In the genomic region with DNA sequence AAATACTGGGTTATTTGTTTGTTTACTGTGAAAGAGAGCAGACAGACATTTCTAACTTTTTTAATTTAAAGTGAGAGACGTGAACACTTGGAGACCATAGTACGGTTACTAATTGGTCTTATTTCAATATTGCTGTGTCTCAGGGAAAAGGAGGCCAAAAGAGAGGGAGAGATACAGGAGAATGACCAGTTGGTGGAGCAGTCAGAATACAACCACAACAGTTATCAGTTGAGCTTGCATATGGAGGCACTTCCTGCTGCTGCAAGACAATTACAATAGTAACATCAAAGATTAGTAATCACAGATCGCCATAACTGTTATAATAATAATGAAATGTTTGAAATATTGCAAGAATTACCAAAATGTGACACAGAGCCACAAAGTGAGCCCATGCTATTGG, we compare ENCODE assay signal across 1 cellular context.
TF ChIP-seq lines count a peak whose summit lies in the region.

No MANE protein-coding gene starts in this region.

TF ChIP-seq in K562, 482 proteins besides CTCF, POLR2A, EP300 and RAD21 (continued from another document):
- TF ChIP-seq, protein P1, sequence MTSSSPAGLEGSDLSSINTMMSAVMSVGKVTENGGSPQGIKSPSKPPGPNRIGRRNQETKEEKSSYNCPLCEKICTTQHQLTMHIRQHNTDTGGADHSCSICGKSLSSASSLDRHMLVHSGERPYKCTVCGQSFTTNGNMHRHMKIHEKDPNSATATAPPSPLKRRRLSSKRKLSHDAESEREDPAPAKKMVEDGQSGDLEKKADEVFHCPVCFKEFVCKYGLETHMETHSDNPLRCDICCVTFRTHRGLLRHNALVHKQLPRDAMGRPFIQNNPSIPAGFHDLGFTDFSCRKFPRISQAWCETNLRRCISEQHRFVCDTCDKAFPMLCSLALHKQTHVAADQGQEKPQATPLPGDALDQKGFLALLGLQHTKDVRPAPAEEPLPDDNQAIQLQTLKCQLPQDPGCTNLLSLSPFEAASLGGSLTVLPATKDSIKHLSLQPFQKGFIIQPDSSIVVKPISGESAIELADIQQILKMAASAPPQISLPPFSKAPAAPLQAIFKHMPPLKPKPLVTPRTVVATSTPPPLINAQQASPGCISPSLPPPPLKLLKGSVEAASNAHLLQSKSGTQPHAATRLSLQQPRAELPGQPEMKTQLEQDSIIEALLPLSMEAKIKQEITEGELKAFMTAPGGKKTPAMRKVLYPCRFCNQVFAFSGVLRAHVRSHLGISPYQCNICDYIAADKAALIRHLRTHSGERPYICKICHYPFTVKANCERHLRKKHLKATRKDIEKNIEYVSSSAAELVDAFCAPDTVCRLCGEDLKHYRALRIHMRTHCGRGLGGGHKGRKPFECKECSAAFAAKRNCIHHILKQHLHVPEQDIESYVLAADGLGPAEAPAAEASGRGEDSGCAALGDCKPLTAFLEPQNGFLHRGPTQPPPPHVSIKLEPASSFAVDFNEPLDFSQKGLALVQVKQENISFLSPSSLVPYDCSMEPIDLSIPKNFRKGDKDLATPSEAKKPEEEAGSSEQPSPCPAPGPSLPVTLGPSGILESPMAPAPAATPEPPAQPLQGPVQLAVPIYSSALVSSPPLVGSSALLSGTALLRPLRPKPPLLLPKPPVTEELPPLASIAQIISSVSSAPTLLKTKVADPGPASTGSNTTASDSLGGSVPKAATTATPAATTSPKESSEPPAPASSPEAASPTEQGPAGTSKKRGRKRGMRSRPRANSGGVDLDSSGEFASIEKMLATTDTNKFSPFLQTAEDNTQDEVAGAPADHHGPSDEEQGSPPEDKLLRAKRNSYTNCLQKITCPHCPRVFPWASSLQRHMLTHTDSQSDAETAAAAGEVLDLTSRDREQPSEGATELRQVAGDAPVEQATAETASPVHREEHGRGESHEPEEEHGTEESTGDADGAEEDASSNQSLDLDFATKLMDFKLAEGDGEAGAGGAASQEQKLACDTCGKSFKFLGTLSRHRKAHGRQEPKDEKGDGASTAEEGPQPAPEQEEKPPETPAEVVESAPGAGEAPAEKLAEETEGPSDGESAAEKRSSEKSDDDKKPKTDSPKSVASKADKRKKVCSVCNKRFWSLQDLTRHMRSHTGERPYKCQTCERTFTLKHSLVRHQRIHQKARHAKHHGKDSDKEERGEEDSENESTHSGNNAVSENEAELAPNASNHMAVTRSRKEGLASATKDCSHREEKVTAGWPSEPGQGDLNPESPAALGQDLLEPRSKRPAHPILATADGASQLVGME (CRISPR knock-in tag; IDR thresholded peaks at IDR 0.05): no peak
- TF ChIP-seq CLOCK (CRISPR knock-in tag; IDR thresholded peaks at IDR 0.05; ENCODE audit: borderline replicate concordance): no peak
- TF ChIP-seq HMG20A (CRISPR knock-in tag; conservative IDR thresholded peaks at IDR 0.05): no peak
TF ChIP-seq in K562: peak in this region for 0.
